Comparison of ENCODE assay signal across 1 cellular context in the genomic region with DNA sequence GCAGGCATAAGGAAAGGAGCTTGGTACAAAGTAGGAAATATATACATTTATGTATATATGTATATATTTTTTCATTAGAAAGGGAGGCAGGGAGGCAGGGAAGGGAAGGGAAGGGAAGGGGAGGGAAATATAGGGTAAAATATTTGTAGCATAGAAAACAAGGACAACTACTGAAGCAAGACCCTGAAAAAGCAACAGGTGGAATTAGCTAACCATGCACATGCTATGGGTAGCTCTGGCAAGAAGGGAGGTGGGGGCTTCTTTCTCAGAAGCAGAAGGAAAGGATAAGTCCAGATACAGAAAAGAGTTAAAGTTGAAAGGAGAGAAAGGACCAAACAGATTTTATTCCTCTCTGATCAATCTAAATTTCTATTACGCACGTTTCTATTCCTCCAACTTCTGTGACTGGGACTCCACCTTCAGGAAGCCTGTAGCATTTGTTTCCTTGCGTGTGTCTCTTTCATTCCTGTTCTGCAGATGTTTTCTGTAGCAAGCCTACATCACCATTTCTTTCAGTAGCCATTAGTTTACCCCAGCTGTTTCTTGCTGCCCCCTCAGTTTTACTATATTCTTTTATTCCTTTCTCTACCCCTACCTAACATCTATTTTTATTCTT.
TF ChIP-seq lines count a peak whose summit lies in the region.

No MANE protein-coding gene starts in this region.

TF ChIP-seq in GM23338, 12 proteins besides CTCF, POLR2A, EP300 and RAD21:
- TF ChIP-seq, protein P1, sequence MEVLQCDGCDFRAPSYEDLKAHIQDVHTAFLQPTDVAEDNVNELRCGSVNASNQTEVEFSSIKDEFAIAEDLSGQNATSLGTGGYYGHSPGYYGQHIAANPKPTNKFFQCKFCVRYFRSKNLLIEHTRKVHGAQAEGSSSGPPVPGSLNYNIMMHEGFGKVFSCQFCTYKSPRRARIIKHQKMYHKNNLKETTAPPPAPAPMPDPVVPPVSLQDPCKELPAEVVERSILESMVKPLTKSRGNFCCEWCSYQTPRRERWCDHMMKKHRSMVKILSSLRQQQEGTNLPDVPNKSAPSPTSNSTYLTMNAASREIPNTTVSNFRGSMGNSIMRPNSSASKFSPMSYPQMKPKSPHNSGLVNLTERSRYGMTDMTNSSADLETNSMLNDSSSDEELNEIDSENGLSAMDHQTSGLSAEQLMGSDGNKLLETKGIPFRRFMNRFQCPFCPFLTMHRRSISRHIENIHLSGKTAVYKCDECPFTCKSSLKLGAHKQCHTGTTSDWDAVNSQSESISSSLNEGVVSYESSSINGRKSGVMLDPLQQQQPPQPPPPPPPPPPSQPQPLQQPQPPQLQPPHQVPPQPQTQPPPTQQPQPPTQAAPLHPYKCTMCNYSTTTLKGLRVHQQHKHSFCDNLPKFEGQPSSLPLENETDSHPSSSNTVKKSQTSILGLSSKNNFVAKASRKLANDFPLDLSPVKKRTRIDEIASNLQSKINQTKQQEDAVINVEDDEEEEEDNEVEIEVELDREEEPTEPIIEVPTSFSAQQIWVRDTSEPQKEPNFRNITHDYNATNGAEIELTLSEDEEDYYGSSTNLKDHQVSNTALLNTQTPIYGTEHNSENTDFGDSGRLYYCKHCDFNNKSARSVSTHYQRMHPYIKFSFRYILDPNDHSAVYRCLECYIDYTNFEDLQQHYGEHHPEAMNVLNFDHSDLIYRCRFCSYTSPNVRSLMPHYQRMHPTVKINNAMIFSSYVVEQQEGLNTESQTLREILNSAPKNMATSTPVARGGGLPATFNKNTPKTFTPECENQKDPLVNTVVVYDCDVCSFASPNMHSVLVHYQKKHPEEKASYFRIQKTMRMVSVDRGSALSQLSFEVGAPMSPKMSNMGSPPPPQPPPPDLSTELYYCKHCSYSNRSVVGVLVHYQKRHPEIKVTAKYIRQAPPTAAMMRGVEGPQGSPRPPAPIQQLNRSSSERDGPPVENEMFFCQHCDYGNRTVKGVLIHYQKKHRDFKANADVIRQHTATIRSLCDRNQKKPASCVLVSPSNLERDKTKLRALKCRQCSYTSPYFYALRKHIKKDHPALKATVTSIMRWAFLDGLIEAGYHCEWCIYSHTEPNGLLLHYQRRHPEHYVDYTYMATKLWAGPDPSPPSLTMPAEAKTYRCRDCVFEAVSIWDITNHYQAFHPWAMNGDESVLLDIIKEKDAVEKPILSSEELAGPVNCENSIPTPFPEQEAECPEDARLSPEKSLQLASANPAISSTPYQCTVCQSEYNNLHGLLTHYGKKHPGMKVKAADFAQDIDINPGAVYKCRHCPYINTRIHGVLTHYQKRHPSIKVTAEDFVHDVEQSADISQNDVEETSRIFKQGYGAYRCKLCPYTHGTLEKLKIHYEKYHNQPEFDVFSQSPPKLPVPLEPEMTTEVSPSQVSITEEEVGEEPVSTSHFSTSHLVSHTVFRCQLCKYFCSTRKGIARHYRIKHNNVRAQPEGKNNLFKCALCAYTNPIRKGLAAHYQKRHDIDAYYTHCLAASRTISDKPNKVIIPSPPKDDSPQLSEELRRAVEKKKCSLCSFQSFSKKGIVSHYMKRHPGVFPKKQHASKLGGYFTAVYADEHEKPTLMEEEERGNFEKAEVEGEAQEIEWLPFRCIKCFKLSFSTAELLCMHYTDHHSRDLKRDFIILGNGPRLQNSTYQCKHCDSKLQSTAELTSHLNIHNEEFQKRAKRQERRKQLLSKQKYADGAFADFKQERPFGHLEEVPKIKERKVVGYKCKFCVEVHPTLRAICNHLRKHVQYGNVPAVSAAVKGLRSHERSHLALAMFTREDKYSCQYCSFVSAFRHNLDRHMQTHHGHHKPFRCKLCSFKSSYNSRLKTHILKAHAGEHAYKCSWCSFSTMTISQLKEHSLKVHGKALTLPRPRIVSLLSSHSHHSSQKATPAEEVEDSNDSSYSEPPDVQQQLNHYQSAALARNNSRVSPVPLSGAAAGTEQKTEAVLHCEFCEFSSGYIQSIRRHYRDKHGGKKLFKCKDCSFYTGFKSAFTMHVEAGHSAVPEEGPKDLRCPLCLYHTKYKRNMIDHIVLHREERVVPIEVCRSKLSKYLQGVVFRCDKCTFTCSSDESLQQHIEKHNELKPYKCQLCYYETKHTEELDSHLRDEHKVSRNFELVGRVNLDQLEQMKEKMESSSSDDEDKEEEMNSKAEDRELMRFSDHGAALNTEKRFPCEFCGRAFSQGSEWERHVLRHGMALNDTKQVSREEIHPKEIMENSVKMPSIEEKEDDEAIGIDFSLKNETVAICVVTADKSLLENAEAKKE (CRISPR knock-in tag; IDR thresholded peaks at IDR 0.05) = no peak
- TF ChIP-seq EZH2phosphoT487 (IDR thresholded peaks at IDR 0.05; ENCODE audit: unreplicated experiment) (no peak), NANOG (IDR thresholded peaks at IDR 0.05; ENCODE audit: borderline replicate concordance) (no peak), POLR2AphosphoS5 (IDR thresholded peaks at IDR 0.05; ENCODE audit: low read depth) (no peak), JUNB (IDR thresholded peaks at IDR 0.05; ENCODE audit: unreplicated experiment) (no peak), EZH2 (IDR thresholded peaks at IDR 0.05; ENCODE audit: low read depth, unreplicated experiment) (no peak), STAT1 (IDR thresholded peaks at IDR 0.05; ENCODE audit: unreplicated experiment) (no peak), ZNF331 (CRISPR knock-in tag; IDR thresholded peaks at IDR 0.05; ENCODE audit: low read depth) (no peak), ZNF114 (CRISPR knock-in tag; IDR thresholded peaks at IDR 0.05) (no peak)
- TF ChIP-seq, protein P2, sequence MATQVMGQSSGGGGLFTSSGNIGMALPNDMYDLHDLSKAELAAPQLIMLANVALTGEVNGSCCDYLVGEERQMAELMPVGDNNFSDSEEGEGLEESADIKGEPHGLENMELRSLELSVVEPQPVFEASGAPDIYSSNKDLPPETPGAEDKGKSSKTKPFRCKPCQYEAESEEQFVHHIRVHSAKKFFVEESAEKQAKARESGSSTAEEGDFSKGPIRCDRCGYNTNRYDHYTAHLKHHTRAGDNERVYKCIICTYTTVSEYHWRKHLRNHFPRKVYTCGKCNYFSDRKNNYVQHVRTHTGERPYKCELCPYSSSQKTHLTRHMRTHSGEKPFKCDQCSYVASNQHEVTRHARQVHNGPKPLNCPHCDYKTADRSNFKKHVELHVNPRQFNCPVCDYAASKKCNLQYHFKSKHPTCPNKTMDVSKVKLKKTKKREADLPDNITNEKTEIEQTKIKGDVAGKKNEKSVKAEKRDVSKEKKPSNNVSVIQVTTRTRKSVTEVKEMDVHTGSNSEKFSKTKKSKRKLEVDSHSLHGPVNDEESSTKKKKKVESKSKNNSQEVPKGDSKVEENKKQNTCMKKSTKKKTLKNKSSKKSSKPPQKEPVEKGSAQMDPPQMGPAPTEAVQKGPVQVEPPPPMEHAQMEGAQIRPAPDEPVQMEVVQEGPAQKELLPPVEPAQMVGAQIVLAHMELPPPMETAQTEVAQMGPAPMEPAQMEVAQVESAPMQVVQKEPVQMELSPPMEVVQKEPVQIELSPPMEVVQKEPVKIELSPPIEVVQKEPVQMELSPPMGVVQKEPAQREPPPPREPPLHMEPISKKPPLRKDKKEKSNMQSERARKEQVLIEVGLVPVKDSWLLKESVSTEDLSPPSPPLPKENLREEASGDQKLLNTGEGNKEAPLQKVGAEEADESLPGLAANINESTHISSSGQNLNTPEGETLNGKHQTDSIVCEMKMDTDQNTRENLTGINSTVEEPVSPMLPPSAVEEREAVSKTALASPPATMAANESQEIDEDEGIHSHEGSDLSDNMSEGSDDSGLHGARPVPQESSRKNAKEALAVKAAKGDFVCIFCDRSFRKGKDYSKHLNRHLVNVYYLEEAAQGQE (IDR thresholded peaks at IDR 0.05; ENCODE audit: unreplicated experiment) = no peak
- TF ChIP-seq, protein P3, sequence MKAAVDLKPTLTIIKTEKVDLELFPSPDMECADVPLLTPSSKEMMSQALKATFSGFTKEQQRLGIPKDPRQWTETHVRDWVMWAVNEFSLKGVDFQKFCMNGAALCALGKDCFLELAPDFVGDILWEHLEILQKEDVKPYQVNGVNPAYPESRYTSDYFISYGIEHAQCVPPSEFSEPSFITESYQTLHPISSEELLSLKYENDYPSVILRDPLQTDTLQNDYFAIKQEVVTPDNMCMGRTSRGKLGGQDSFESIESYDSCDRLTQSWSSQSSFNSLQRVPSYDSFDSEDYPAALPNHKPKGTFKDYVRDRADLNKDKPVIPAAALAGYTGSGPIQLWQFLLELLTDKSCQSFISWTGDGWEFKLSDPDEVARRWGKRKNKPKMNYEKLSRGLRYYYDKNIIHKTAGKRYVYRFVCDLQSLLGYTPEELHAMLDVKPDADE (IDR thresholded peaks at IDR 0.05) = no peak
